12 cellular contexts compared by ENCODE assay signal in genomic region chr3:129690963-129691362, GRCh38.
A peak's percentile ranks its signal among the peaks of the same experiment; 100 is the strongest.
DNase-seq lines count a peak whose midpoint lies in the region; ATAC-seq, FAIRE-seq and TF ChIP-seq lines count a peak whose summit lies in the region.
"Had no signal": no experiment of that assay in that cellular context is flagged by ENCODE, and none has a peak within 500 bp of the region (broad histone marks: within the 10 kb centered on the region; RNA-seq: fewer than 3 reads in every experiment).

No MANE protein-coding gene starts in this region.

- no peak for TF ChIP-seq EP300 in esophagus muscularis mucosa (IDR thresholded peaks at IDR 0.05)

- peak; percentile 68 for FAIRE-seq in H54 (lab: Jason Lieb, UNC)

- 96% methylated on average over 2 of the region's 2 CpGs for WGBS in esophagus muscularis mucosa

- H3K9me3 ChIP-seq in SK-N-MC (ENCODE audit: low read depth, low read length) (no peaks in the 10 kb centered on the region), esophagus muscularis mucosa (no peaks in the 10 kb centered on the region), gastrocnemius medialis (no peaks in the 10 kb centered on the region), colonic mucosa (no peaks in the 10 kb centered on the region)
- H3K9me3 ChIP-seq: heart left ventricle had no signal

- DNase-seq in H54 (ENCODE audit: insufficient read length, low spot score) (no peak), SK-N-MC (ENCODE audit: low read depth, low spot score) (no peak), esophagus muscularis mucosa (ENCODE audit: extremely low spot score) (no peak), gastrocnemius medialis (no peak), colonic mucosa (no peak)
- DNase-seq: aorta, left cardiac atrium had no signal

- H3K4me3 ChIP-seq in SK-N-MC (no peak overlapping the region), esophagus muscularis mucosa (no peak overlapping the region), gastrocnemius medialis (no peak overlapping the region), colonic mucosa (no peak overlapping the region)
- H3K4me3 ChIP-seq: heart left ventricle, Peyer's patch had no signal

- TF ChIP-seq CTCF in esophagus muscularis mucosa (IDR thresholded peaks at IDR 0.05) (no peak), gastrocnemius medialis (IDR thresholded peaks at IDR 0.05 in 4 of 5, conservative IDR thresholded peaks at IDR 0.05 in 1 of 5) (no peak), colonic mucosa (IDR thresholded peaks at IDR 0.05) (no peak)

- peak overlapping the region; percentile 51; the same call in 1 of the 2 replicates for H3K27ac ChIP-seq in SK-N-MC
- H3K27ac ChIP-seq in esophagus muscularis mucosa (replicated peaks in 1 of 4) = peak overlapping the region; percentile 17 to 32 (median 24)
- peak overlapping the region; percentile 75 to 88 (median 86) for H3K27ac ChIP-seq in gastrocnemius medialis
- no peak overlapping the region for H3K27ac ChIP-seq in colonic mucosa
- H3K27ac ChIP-seq: C4-2B, Peyer's patch had no signal

- H3K27me3 ChIP-seq in esophagus muscularis mucosa (no peaks in the 10 kb centered on the region), gastrocnemius medialis (no peaks in the 10 kb centered on the region), colonic mucosa (no peaks in the 10 kb centered on the region)
- H3K27me3 ChIP-seq: heart left ventricle, Peyer's patch had no signal

- H3K36me3 ChIP-seq in SK-N-MC (ENCODE audit: insufficient read depth, low read length) (no peaks in the 10 kb centered on the region), esophagus muscularis mucosa (no peaks in the 10 kb centered on the region), gastrocnemius medialis (no peaks in the 10 kb centered on the region), colonic mucosa (no peaks in the 10 kb centered on the region)
- H3K36me3 ChIP-seq: heart left ventricle, Peyer's patch had no signal

- ATAC-seq in gastrocnemius medialis (no peak), GM18520 (IDR thresholded peaks at IDR 0.05; ENCODE audit: unreplicated experiment) (no peak), GM21786 (IDR thresholded peaks at IDR 0.05; ENCODE audit: unreplicated experiment) (no peak)

- intact Hi-C loops in esophagus muscularis mucosa (cut with DNase I) = no loop called here
- intact Hi-C loops in gastrocnemius medialis (cut with DNase I; ENCODE audit: low total_unique reads) = no loop called here
- intact Hi-C loops in colonic mucosa (cut with DNase I) = no loop called here

- H3K4me1 ChIP-seq in esophagus muscularis mucosa (peaks cover 8 to 57% (median 48%) of the 10 kb centered on the region in 4 donors), gastrocnemius medialis (peaks cover 48 to 49% of the 10 kb centered on the region in 2 donors), colonic mucosa (no peaks in the 10 kb centered on the region)
- H3K4me1 ChIP-seq: Peyer's patch had no signal

- TF ChIP-seq POLR2A in H54 (IDR thresholded peaks at IDR 0.05; ENCODE audit: low read depth, low read length) (no peak), esophagus muscularis mucosa (IDR thresholded peaks at IDR 0.05; ENCODE audit: low read depth) (no peak), gastrocnemius medialis (IDR thresholded peaks at IDR 0.05) (no peak)

- in situ Hi-C loops in gastrocnemius medialis (cut with MboI; ENCODE audit: low sequenced_read_pairs in 4 of 4) = no loop called here

- H3K9ac ChIP-seq in SK-N-MC (ENCODE audit: insufficient read length) (no peak overlapping the region), colonic mucosa (ENCODE audit: low read depth in 2 of 2, low read length in 2 of 2) (no peak overlapping the region)
